Comparison of ENCODE assay signal across 20 cellular contexts in the genomic region with DNA sequence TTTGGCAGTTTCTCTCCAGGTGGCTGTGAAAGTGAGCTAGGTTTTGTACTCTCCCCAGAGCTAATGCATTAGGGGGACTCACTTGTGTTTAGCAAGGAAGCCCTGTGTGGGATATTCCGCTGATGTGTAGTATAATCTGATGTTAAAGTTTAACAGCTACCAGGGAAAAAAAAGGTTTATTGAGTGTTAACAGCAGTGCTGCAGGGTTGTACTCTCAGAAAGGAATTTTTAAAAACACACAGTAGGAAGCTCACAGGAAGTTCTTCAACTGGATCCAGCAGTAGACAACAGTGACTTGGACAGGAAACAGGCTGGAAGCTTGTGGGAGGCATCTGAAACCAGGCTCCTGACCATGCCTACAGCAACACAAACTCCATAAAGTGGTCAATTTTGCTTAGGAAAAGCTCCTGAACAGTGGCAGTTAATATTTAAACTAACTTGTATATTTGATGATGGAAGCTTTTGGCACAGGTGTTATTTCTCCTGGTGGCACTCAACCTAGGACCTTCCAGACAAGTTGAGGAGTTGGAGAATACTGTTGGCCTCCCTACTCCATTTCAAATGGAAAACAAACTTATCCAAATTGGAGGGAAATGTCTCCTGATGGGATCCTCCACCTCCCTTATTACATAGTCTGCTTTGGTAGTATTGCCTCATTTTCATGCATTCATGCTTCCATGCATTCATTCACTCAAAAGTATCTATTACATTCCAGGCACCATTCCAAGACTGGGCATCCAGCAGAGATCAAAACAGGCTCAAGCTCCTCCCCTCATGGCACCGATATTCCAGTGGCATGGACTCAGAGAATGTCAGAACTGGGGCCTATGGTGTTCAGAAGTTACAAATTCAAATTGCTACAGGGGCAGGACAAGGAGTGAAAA. TPM values are rescaled to one million over a fixed set of nuclear protein-coding genes. Genes with fewer than 3 reads are reported as not detected.
A peak's percentile ranks its signal among the peaks of the same experiment; 100 is the strongest.
DNase-seq lines count a peak whose midpoint lies in the region; ATAC-seq, FAIRE-seq and TF ChIP-seq lines count a peak whose summit lies in the region.
"Had no signal": no experiment of that assay in that cellular context is flagged by ENCODE, and none has a peak within 500 bp of the region (broad histone marks: within the 10 kb centered on the region; RNA-seq: fewer than 3 reads in every experiment).

No MANE protein-coding gene starts in this region.

- intact Hi-C loops in pancreas (cut with DNase I), result no loop called here

- peak in 3 of 4 donors; percentile 64 to 69 (median 67) for ATAC-seq in pancreas
- ATAC-seq: activated CD4-positive, alpha-beta T cell treated with anti-CD3 and anti-CD28 coated beads for 36 hours; activated naive CD4-positive, alpha-beta T cell treated with anti-CD3 and anti-CD28 coated beads, Interleukin-2, amount 50 U/mL, for 72 hours had no signal

- DNase-seq in NCI-H146 (lab: John Stamatoyannopoulos, UW), result peak; percentile 6
- no peak for DNase-seq in NCI-H146 treated with DMSO at 0.1 percent for 48 hours (lab: John Stamatoyannopoulos, UW; ENCODE audit: unreplicated experiment)
- DNase-seq in LHCN-M2 (ENCODE audit: low read depth), result peak; percentile 47
- DNase-seq in astrocyte of the spinal cord (ENCODE audit: low read depth, low spot score), result peak; percentile 60
- DNase-seq in pancreas, result no peak
- no peak for DNase-seq in SK-N-DZ (ENCODE audit: low spot score)
- no peak for DNase-seq in anterior cingulate cortex (lab: John Stamatoyannopoulos, UW)
- no peak for DNase-seq in activated T-cell treated with anti-CD3 and anti-CD28 coated beads for 4 hours
- DNase-seq: 8988T; activated CD4-positive, alpha-beta T cell treated with anti-CD3 and anti-CD28 coated beads for 36 hours; effector CD4-positive, alpha-beta T cell; NCI-H748 treated with DMSO at 0.1 percent for 48 hours; retina; Right ventricle myocardium superior; stimulated activated CD4-positive, alpha-beta T cell treated with anti-CD3 and anti-CD28 coated beads, Interleukin-1b, Interleukin-23, amount 100 ng/mL, for 48 hours had no signal

- in situ Hi-C loops in astrocyte of the spinal cord (cut with HindIII; ENCODE audit: low sequenced_read_pairs), result no loop called here

- TF ChIP-seq CTCF in astrocyte of the spinal cord (IDR thresholded peaks at IDR 0.05; ENCODE audit: low read depth, low read length) (no peak), pancreas (IDR thresholded peaks at IDR 0.05) (no peak)

- H3K27me3 ChIP-seq in pancreas, result no peaks in the 10 kb centered on the region

- peaks cover 14 to 21% (median 21%) of the 10 kb centered on the region in 3 donors for H3K4me1 ChIP-seq in pancreas

- no peak overlapping the region for H3K4me3 ChIP-seq in astrocyte of the spinal cord (ENCODE audit: low read depth, low read length)
- no peak overlapping the region for H3K4me3 ChIP-seq in pancreas

- FAIRE-seq in pancreas (lab: Jason Lieb, UNC), result no peak
- FAIRE-seq: bronchial epithelial cell, GM12891 had no signal

- H3K9me3 ChIP-seq in pancreas, result no peaks in the 10 kb centered on the region

- H3K27ac ChIP-seq in pancreas, result no peak overlapping the region
- H3K27ac ChIP-seq: C4-2B had no signal

- WGBS in pancreas, 2 donors, result 36 to 38% methylated on average over 2 of the region's 2 CpGs

- H3K36me3 ChIP-seq in pancreas, result no peaks in the 10 kb centered on the region

RNA-seq across cellular contexts. Expression of a gene that starts 54.7 kb away (rescaled TPM):
- total RNA-seq in LHCN-M2 (2014; rRNA removed), result 23.5 and 24.8 TPM in 2 replicates
- polyA plus RNA-seq in LHCN-M2 (2012), result 31.8 TPM
- under 1 TPM in 2 of 6 donors, not detected in 4; 0.06 to 0.12 TPM for total RNA-seq in pancreas
- under 1 TPM in 1 of 2 donors, not detected in 1; 0.14 TPM for polyA plus RNA-seq in pancreas
- polyA plus RNA-seq in SK-N-DZ (2014; cell fraction: cytosol; rRNA removed), result 0.93 and 1.1 TPM in 2 replicates
- polyA plus RNA-seq in SK-N-DZ (2014; cell fraction: nucleus; rRNA removed), result 0.24 and 1.2 TPM in 2 replicates
- total RNA-seq: Right ventricle myocardium superior had no signal
- polyA plus RNA-seq: neural cell had no signal

Comparison
In these comparisons a context has a peak if more than half of its experiments do, and no peak if none do; other contexts are left out.
1. DNase-seq: peak in NCI-H146 (single experiment), LHCN-M2 (single experiment) and astrocyte of the spinal cord (single experiment); none in NCI-H146 treated with DMSO at 0.1 percent for 48 hours (single experiment), pancreas (0 of 6), SK-N-DZ (single experiment), anterior cingulate cortex (0 of 58) and activated T-cell treated with anti-CD3 and anti-CD28 coated beads for 4 hours (single experiment).
2. RNA of a gene that starts 54.7 kb away (total RNA-seq): 23.5 to 24.8 TPM in LHCN-M2; 0.06 to 0.12 TPM in pancreas; every median in the first group is over 10 times any median in the second.